8 cellular contexts compared by ENCODE assay signal in genomic region chr11:65662802-65663633, GRCh38.
DNase-seq lines count a peak whose midpoint lies in the region; ATAC-seq and TF ChIP-seq lines count a peak whose summit lies in the region.

Gene RELA (minus strand): TSS chr11:65662916. CDS start chr11:65662832, 84 bp downstream.

- peak within 1 kb of the TSS; percentile 97 for H3K4me3 ChIP-seq in AG04449 (ENCODE audit: low read depth, low read length)

- peak within 1 kb of the TSS; percentile 99 for H3K27ac ChIP-seq in caudate nucleus (ENCODE audit: low read depth, low read length)

- POLR2A ChIA-PET in AG04449 (lab: Yijun Ruan, JAX): interaction anchor here (0.6 to 4.0 kb wide), 9 partner anchors 10 to 264 kb away, joined by 3 to 24 read pairs (median 4); partner anchors contain the start of genes CFL1, MUS81 and RNASEH2C

- TF ChIP-seq CTCF in AG04449 (IDR thresholded peaks at IDR 0.05; ENCODE audit: insufficient read depth, low read length, missing control alignments): no peak

- DNase-seq in AG04449 (ENCODE audit: low read depth, low spot score) (peak; percentile 63), NCI-H2196 treated with DMSO at 0.1 percent for 48 hours (lab: John Stamatoyannopoulos, UW; ENCODE audit: unreplicated experiment) (peak; percentile 83), caudate nucleus (lab: John Stamatoyannopoulos, UW) (peak; percentile 47 to 99 (median 90)), islet precursor cell (peak; percentile 97)
- DNase-seq in activated CD4-positive, CD25-positive, alpha-beta regulatory T cell (lab: John Stamatoyannopoulos, UW): peak; percentile 69 to 91 (median 80)
- peak; percentile 75 to 88 (median 85) for DNase-seq in stimulated activated CD4-positive, alpha-beta T cell treated with anti-CD3 and anti-CD28 coated beads, Interleukin-12 subunit alpha, Interleukin-12 subunit beta, amount 100 ng/mL, for 48 hours (ENCODE audit: low read depth in 2 of 3, low spot score in 1 of 3)

- CTCF ChIA-PET in AG04449 (lab: Yijun Ruan, JAX): interaction anchor here (0.9 to 2.2 kb wide), 9 partner anchors 10 to 325 kb away, joined by 3 to 10 read pairs (median 4); partner anchors contain the start of genes KAT5 and MUS81

- ATAC-seq in GM18861 (IDR thresholded peaks at IDR 0.05; ENCODE audit: unreplicated experiment) (peak; percentile 84), HG03095 (IDR thresholded peaks at IDR 0.05; ENCODE audit: unreplicated experiment) (peak; percentile 61)

Comparison
In these comparisons a context has a peak if more than half of its experiments do, and no peak if none do; other contexts are left out.
1. Peak in every context shown above with its lines: DNase-seq, ATAC-seq, H3K4me3 ChIP-seq and H3K27ac ChIP-seq.